ENCODE assay signal across 17 cellular contexts in the genomic region with DNA sequence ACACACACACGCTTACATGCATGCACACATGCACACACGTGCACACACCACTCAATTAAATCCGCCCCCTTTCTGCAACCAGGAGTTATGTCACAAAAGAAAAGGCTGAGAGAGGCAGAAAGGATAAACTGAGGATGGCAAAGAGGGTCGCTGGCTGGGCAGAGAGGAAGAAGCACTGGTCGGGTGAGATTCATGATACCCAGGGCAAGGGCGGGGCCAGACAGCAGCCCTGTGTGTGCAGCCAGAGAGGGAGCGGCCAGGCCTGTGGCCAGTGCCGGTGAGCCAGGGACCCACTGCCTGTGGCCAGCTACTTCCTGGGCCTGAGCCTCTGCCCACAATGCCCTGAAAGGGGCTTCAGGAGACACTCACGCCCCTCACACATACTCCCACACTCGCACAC. TPM values are rescaled to one million over a fixed set of nuclear protein-coding genes. Genes with fewer than 3 reads are reported as not detected.
A peak's percentile ranks its signal among the peaks of the same experiment; 100 is the strongest.
DNase-seq lines count a peak whose midpoint lies in the region; ATAC-seq, FAIRE-seq and TF ChIP-seq lines count a peak whose summit lies in the region.
"Had no signal": no experiment of that assay in that cellular context is flagged by ENCODE, and none has a peak within 500 bp of the region (broad histone marks: within the 10 kb centered on the region; RNA-seq: fewer than 3 reads in every experiment).

No MANE protein-coding gene starts in this region.

- H3K9ac ChIP-seq in GM12878 (ENCODE audit: control insufficient read depth, insufficient read depth, low read length), result no peak overlapping the region
- peak overlapping the region; percentile 68 for H3K9ac ChIP-seq in neuronal stem cell (ENCODE audit: low read depth, low read length, poor library complexity)

- no peak for TF ChIP-seq POLR2A in GM12878 (IDR thresholded peaks at IDR 0.05; ENCODE audit: low read depth, low read length)

- in situ Hi-C loops in GM12878 (cut with MboI), result no loop called here

- no peak for TF ChIP-seq RAD21 in GM12878 (IDR thresholded peaks at IDR 0.05; ENCODE audit: insufficient read depth, low read depth, low read length)

- WGBS in GM12878 (ENCODE audit: insufficient coverage, insufficient replicate concordance, low lambda C conversion rate, missing lambda C conversion rate), result 73% methylated on average over 10 of the region's 10 CpGs
- no CpG with 5 or more reads among the region's 10 CpGs for WGBS in neuronal stem cell (ENCODE audit: extremely low coverage in 2 of 2, insufficient read length in 2 of 2, insufficient replicate concordance in 1 of 2), 2 donors

- peak overlapping the region; percentile 83 for H2AK5ac ChIP-seq in neuronal stem cell (ENCODE audit: low read depth, low read length)

- CTCF ChIA-PET in activated naive CD4-positive, alpha-beta T cell treated with anti-CD3 and anti-CD28 coated beads for 36 hours (lab: Charles Lee), result no interaction called here
- CTCF ChIA-PET in GM12878 (lab: Yijun Ruan, JAX), result no interaction called here

- no peaks in the 10 kb centered on the region for H3K27me3 ChIP-seq in GM12878 (replicated peaks in 1 of 2; ENCODE audit: control insufficient read depth in 2 of 2, insufficient read depth in 2 of 2, low read length in 1 of 2)
- no peaks in the 10 kb centered on the region for H3K27me3 ChIP-seq in neuronal stem cell (ENCODE audit: control insufficient read depth in 3 of 3, insufficient read depth in 3 of 3, low read depth in 1 of 3, low read length in 3 of 3)

- H2BK120ac ChIP-seq in neuronal stem cell (ENCODE audit: low read depth, low read length), result no peak overlapping the region

- H3K4me2 ChIP-seq in GM12878 (ENCODE audit: control insufficient read depth, insufficient read depth) (no peak overlapping the region), neuronal stem cell (ENCODE audit: insufficient read depth, low read length, poor library complexity, severe bottlenecking) (no peak overlapping the region)

- H3K79me1 ChIP-seq in neuronal stem cell (ENCODE audit: low read depth, low read length), result peaks cover 1% of the 10 kb centered on the region

- RAD21 ChIA-PET in GM12878 (lab: Charles Lee; ENCODE audit: unreplicated experiment), result no interaction called here

- BruUV-seq in GM12878 (replicated peaks; lab: Mats Ljungman, UMichigan), result no TSS peak

- TF ChIP-seq EP300 in GM12878 (IDR thresholded peaks at IDR 0.05; ENCODE audit: borderline replicate concordance in 1 of 2, control insufficient read depth in 1 of 2, low read depth in 2 of 2, low read length in 2 of 2), result no peak

- H2BK12ac ChIP-seq in neuronal stem cell (ENCODE audit: low read length), result peak overlapping the region; percentile 65

- TF ChIP-seq CTCF in GM12878 (IDR thresholded peaks at IDR 0.05 in 2 of 3, conservative IDR thresholded peaks at IDR 0.05 in 1 of 3; ENCODE audit: control insufficient read depth in 2 of 3, extremely low read depth in 1 of 3, insufficient read depth in 1 of 3, low read depth in 3 of 3, low read length in 3 of 3) (no peak), HFFc6 (IDR thresholded peaks at IDR 0.05) (no peak)

- H3K4me1 ChIP-seq in GM12878 (ENCODE audit: control insufficient read depth, insufficient read depth, low read length), result no peaks in the 10 kb centered on the region
- peaks cover 7 to 13% of the 10 kb centered on the region in 2 donors for H3K4me1 ChIP-seq in neuronal stem cell (ENCODE audit: control insufficient read depth in 2 of 2, insufficient read depth in 1 of 2, low read depth in 1 of 2, low read length in 2 of 2)

- H4K91ac ChIP-seq in neuronal stem cell (ENCODE audit: low read depth, low read length, poor library complexity), result no peak overlapping the region

- H3K36me3 ChIP-seq in GM12878 (ENCODE audit: control insufficient read depth in 2 of 2, insufficient read depth in 2 of 2, low read length in 1 of 2) (peaks cover 17 to 53% of the 10 kb centered on the region in 2 experiments; a peak in 3 of 4 replicates), neuronal stem cell (replicated peaks in 1 of 2; ENCODE audit: control insufficient read depth in 2 of 2, insufficient read depth in 2 of 2, low read length in 2 of 2) (peaks cover 0 to under 1% of the 10 kb centered on the region in 2 donors)

- H3K4me3 ChIP-seq in GM12878 (no peak overlapping the region), neuronal stem cell (ENCODE audit: low read length in 2 of 2) (no peak overlapping the region)

- DNase-seq in activated naive CD4-positive, alpha-beta T cell treated with anti-CD3 and anti-CD28 coated beads for 36 hours, result no peak
- no peak for DNase-seq in activated naive CD4-positive, alpha-beta T cell (lab: John Stamatoyannopoulos, UW)
- DNase-seq in T-helper 17 cell, result no peak
- DNase-seq in GM12878 (ENCODE audit: low read depth, low spot score), result no peak
- no peak for DNase-seq in neuronal stem cell (ENCODE audit: low spot score)
- no peak for DNase-seq in HFFc6
- no peak for DNase-seq in NCI-H1105 treated with DMSO at 0.1 percent for 48 hours (lab: John Stamatoyannopoulos, UW)
- DNase-seq in GOT3 (lab: John Stamatoyannopoulos, UW), result no peak
- DNase-seq: ACHN, H7, KBM-7, NCI-H146, NCI-H2081 treated with DMSO at 0.1 percent for 48 hours, NCI-H345, NCI-H526 treated with DMSO at 0.1 percent for 48 hours, RPMI8226 had no signal

- POLR2A ChIA-PET in GM12878 (lab: Charles Lee), result no interaction called here

- H3K4ac ChIP-seq in neuronal stem cell (ENCODE audit: low read length), result no peak overlapping the region

- no peak for FAIRE-seq in GM12878 (lab: Jason Lieb, UNC)

- H3K4me3 Mint-ChIP-seq in activated naive CD4-positive, alpha-beta T cell treated with anti-CD3 and anti-CD28 coated beads for 36 hours, result no peak overlapping the region
- H3K4me3 Mint-ChIP-seq in T-helper 17 cell (no peak overlapping the region), HFFc6 (no peak overlapping the region)

- peak overlapping the region; percentile 39 for H3K23ac ChIP-seq in neuronal stem cell (ENCODE audit: low read depth, low read length, poor library complexity)

- H3K27ac Mint-ChIP-seq in activated naive CD4-positive, alpha-beta T cell treated with anti-CD3 and anti-CD28 coated beads for 36 hours, result peak overlapping the region; percentile 30
- H3K27ac Mint-ChIP-seq in T-helper 17 cell (peak overlapping the region; percentile 57), HFFc6 (no peak overlapping the region)

- H3K9me3 Mint-ChIP-seq in activated naive CD4-positive, alpha-beta T cell treated with anti-CD3 and anti-CD28 coated beads for 36 hours, result no peaks in the 10 kb centered on the region
- no peaks in the 10 kb centered on the region for H3K9me3 Mint-ChIP-seq in HFFc6

- SMC1A ChIA-PET in GM12878 (lab: Charles Lee; ENCODE audit: uncharacterized antibody, unreplicated experiment), result interaction anchor here (1.0 kb wide), 1 partner anchor 32 kb away, joined by 3 read pairs; no protein-coding TSS in a partner anchor

- peaks cover 7% of the 10 kb centered on the region for H3K4me1 Mint-ChIP-seq in activated naive CD4-positive, alpha-beta T cell treated with anti-CD3 and anti-CD28 coated beads for 36 hours (ENCODE audit: low read depth)
- H3K4me1 Mint-ChIP-seq in T-helper 17 cell, result peaks cover 17% of the 10 kb centered on the region
- H3K4me1 Mint-ChIP-seq in HFFc6 (ENCODE audit: low read depth), result no peaks in the 10 kb centered on the region

- peak overlapping the region; percentile 51 for H3K18ac ChIP-seq in neuronal stem cell (ENCODE audit: low read length)

- no peaks in the 10 kb centered on the region for H3K79me2 ChIP-seq in GM12878 (ENCODE audit: control insufficient read depth, insufficient read depth, low read length)

- peak overlapping the region; percentile 89 for H4K8ac ChIP-seq in neuronal stem cell (ENCODE audit: low read depth, low read length)

- no peak overlapping the region for H2BK5ac ChIP-seq in neuronal stem cell (ENCODE audit: low read length)

- peaks cover 54% of the 10 kb centered on the region for H3K36me3 Mint-ChIP-seq in activated naive CD4-positive, alpha-beta T cell treated with anti-CD3 and anti-CD28 coated beads for 36 hours (ENCODE audit: low read depth)
- H3K36me3 Mint-ChIP-seq in T-helper 17 cell (ENCODE audit: low read depth) (peaks cover 10% of the 10 kb centered on the region), HFFc6 (ENCODE audit: low read depth) (no peaks in the 10 kb centered on the region)

- no peak overlapping the region for H2AFZ ChIP-seq in GM12878 (ENCODE audit: control insufficient read depth, low read depth, low read length)
- no peak overlapping the region for H2AFZ ChIP-seq in neuronal stem cell (ENCODE audit: low read length)

- H3K9me3 ChIP-seq in T-helper 17 cell (ENCODE audit: control insufficient read depth, low read length, poor library complexity, severe bottlenecking) (no peaks in the 10 kb centered on the region), GM12878 (replicated peaks; ENCODE audit: control insufficient read depth, insufficient read depth, low read length) (no peaks in the 10 kb centered on the region), neuronal stem cell (replicated peaks in 1 of 2; ENCODE audit: control insufficient read depth in 2 of 2, insufficient read depth in 1 of 2, low read depth in 1 of 2, low read length in 2 of 2) (no peaks in the 10 kb centered on the region)

- intact Hi-C loops in activated naive CD4-positive, alpha-beta T cell treated with anti-CD3 and anti-CD28 coated beads for 36 hours (cut with micrococcal nuclease), result no loop called here
- intact Hi-C loops in GM12878 (cut with micrococcal nuclease; ENCODE audit: unreplicated experiment), result no loop called here

- H4K20me1 ChIP-seq in GM12878 (ENCODE audit: control insufficient read depth, insufficient read depth), result no peaks in the 10 kb centered on the region; the same call in 1 of the 2 replicates

- peak overlapping the region; percentile 69 for H2BK15ac ChIP-seq in neuronal stem cell (ENCODE audit: low read length)

- H3K14ac ChIP-seq in neuronal stem cell (ENCODE audit: low read length), result no peak overlapping the region

- no peak overlapping the region for H3K27ac ChIP-seq in GM12878 (ENCODE audit: control insufficient read depth, insufficient read depth)
- H3K27ac ChIP-seq in neuronal stem cell (replicated peaks; ENCODE audit: low read length), result no peak overlapping the region

- H3K27me3 Mint-ChIP-seq in activated naive CD4-positive, alpha-beta T cell treated with anti-CD3 and anti-CD28 coated beads for 36 hours (ENCODE audit: low read depth), result no peaks in the 10 kb centered on the region
- H3K27me3 Mint-ChIP-seq in T-helper 17 cell, result no peaks in the 10 kb centered on the region
- H3K27me3 Mint-ChIP-seq in HFFc6 (ENCODE audit: insufficient read depth), result peaks cover 47% of the 10 kb centered on the region

- ATAC-seq in T-helper 17 cell, result no peak
- ATAC-seq in GM12878, result no peak

RNA-seq across cellular contexts. Expression of gene IL2RB, which starts 19.7 kb away (rescaled TPM):
- 100 to 1,000 TPM; 126 to 134 TPM for total RNA-seq in activated naive CD4-positive, alpha-beta T cell treated with anti-CD3 and anti-CD28 coated beads for 36 hours
- total RNA-seq in T-helper 17 cell (100 to 1,000 TPM in 1 of 2 donors, 10 to 100 TPM in 1; 76.4 to 107 TPM), GM12878 (2014; rRNA removed) (12.4 and 14.8 TPM in 2 replicates), GM12878 (2014; rRNA removed; fragmentation: Illumina TruSeq; extraction: Trizol) (11.7 and 14.3 TPM in 2 replicates), GM12878 (2021) (86.8 and 91.9 TPM in 2 replicates)
- 55.9 and 64.1 TPM in 2 replicates for total RNA-seq in GM12878 (2013; cell fraction: nucleolus; rRNA removed)
- polyA plus RNA-seq in GM12878 (2011; ENCODE audit: low read depth), result 28.0 TPM
- polyA plus RNA-seq in GM12878 (2011; rRNA removed) (27.7 and 91.9 TPM in 2 replicates), GM12878 (2014; fragmentation: Illumina TruSeq; extraction: Trizol) (24.3 and 56.0 TPM in 2 replicates), GM12878 (2014; fragmentation: Nextera tagmentation; extraction: Ambion mirVana) (10 to 100 TPM; 10.2 TPM), GM12878 (2014; rRNA removed) (46.1 and 56.0 TPM in 2 replicates), GM12878 (2016; fragmentation: Nextera tagmentation; extraction: Ambion mirVana) (100 to 1,000 TPM; 119 to 120 TPM)
- 89.5 and 131 TPM in 2 replicates for polyA plus RNA-seq in GM12878 (2011; cell fraction: cytosol; rRNA removed)
- 145 TPM in 2 replicates for polyA plus RNA-seq in GM12878 (2011; cell fraction: nucleus; rRNA removed)
- 50.5 and 64.7 TPM in 2 replicates for polyA plus RNA-seq in GM12878 (2012)
- 34.5 and 58.6 TPM in 2 replicates for polyA minus RNA-seq in GM12878 (2011; rRNA and poly(A)+ RNA removed)
- polyA minus RNA-seq in GM12878 (2011; cell fraction: cytosol; rRNA and poly(A)+ RNA removed), result 47.5 and 49.2 TPM in 2 replicates
- 19.7 and 32.2 TPM in 2 replicates for polyA minus RNA-seq in GM12878 (2011; cell fraction: nucleus; rRNA and poly(A)+ RNA removed)
- 0.47 TPM for polyA plus RNA-seq in neuronal stem cell (2013, experiment 1 of 2)
- polyA plus RNA-seq in neuronal stem cell (2013, experiment 2 of 2), result 0.43 TPM
- not detected for total RNA-seq in HFFc6 (2021; fragmentation: NEBNext Ultra II Directional; extraction: Animal tissue kit (Norgen Biotek cat#: 25700))
- total RNA-seq: OCI-LY7 had no signal

RNA-seq across cellular contexts. Expression of gene TMPRSS6, which starts 20.5 kb away (rescaled TPM):
- total RNA-seq in activated naive CD4-positive, alpha-beta T cell treated with anti-CD3 and anti-CD28 coated beads for 36 hours, result 10 to 100 TPM; 10.7 to 10.9 TPM
- total RNA-seq in T-helper 17 cell, result under 1 TPM; 0.31 to 0.92 TPM
- total RNA-seq in GM12878 (2013; cell fraction: nucleolus; rRNA removed), result 4.0 TPM in 2 replicates
- 0.06 TPM in 1 of 2 replicates, not detected in the other for total RNA-seq in GM12878 (2014; rRNA removed)
- not detected in 2 replicates for total RNA-seq in GM12878 (2014; rRNA removed; fragmentation: Illumina TruSeq; extraction: Trizol)
- total RNA-seq in GM12878 (2021), result 0.19 and 0.31 TPM in 2 replicates
- 0.21 TPM for polyA plus RNA-seq in GM12878 (2011; ENCODE audit: low read depth)
- polyA plus RNA-seq in GM12878 (2011; rRNA removed), result 0.55 and 0.69 TPM in 2 replicates
- polyA plus RNA-seq in GM12878 (2011; cell fraction: cytosol; rRNA removed), result 0.82 and 1.3 TPM in 2 replicates
- 3.8 and 6.0 TPM in 2 replicates for polyA plus RNA-seq in GM12878 (2011; cell fraction: nucleus; rRNA removed)
- 0.57 and 1.00 TPM in 2 replicates for polyA plus RNA-seq in GM12878 (2012)
- polyA plus RNA-seq in GM12878 (2014; fragmentation: Illumina TruSeq; extraction: Trizol), result not detected in 2 replicates
- not detected for polyA plus RNA-seq in GM12878 (2014; fragmentation: Nextera tagmentation; extraction: Ambion mirVana)
- 0.03 TPM in 1 of 2 replicates, not detected in the other for polyA plus RNA-seq in GM12878 (2014; rRNA removed)
- polyA plus RNA-seq in GM12878 (2016; fragmentation: Nextera tagmentation; extraction: Ambion mirVana), result under 1 TPM in 1 of 2 experiments, not detected in 1; 0.07 TPM
- polyA minus RNA-seq in GM12878 (2011; rRNA and poly(A)+ RNA removed), result 0.82 and 1.1 TPM in 2 replicates
- polyA minus RNA-seq in GM12878 (2011; cell fraction: cytosol; rRNA and poly(A)+ RNA removed), result 0.31 TPM in 1 of 2 replicates, not detected in the other
- polyA minus RNA-seq in GM12878 (2011; cell fraction: nucleus; rRNA and poly(A)+ RNA removed), result 1.8 TPM in 2 replicates
- 0.01 TPM for polyA plus RNA-seq in neuronal stem cell (2013, experiment 1 of 2)
- polyA plus RNA-seq in neuronal stem cell (2013, experiment 2 of 2), result not detected
- not detected for total RNA-seq in HFFc6 (2021; fragmentation: NEBNext Ultra II Directional; extraction: Animal tissue kit (Norgen Biotek cat#: 25700))
- total RNA-seq: H7, OCI-LY7 had no signal

RNA-seq across cellular contexts. Expression of gene C1QTNF6, which starts 58.0 kb away (rescaled TPM):
- total RNA-seq in activated naive CD4-positive, alpha-beta T cell treated with anti-CD3 and anti-CD28 coated beads for 36 hours, result 10 to 100 TPM; 13.4 to 13.6 TPM
- total RNA-seq in T-helper 17 cell, result 10 to 100 TPM; 11.2 to 11.8 TPM
- 23.7 and 26.2 TPM in 2 replicates for total RNA-seq in GM12878 (2013; cell fraction: nucleolus; rRNA removed)
- 1.1 and 1.3 TPM in 2 replicates for total RNA-seq in GM12878 (2014; rRNA removed)
- total RNA-seq in GM12878 (2014; rRNA removed; fragmentation: Illumina TruSeq; extraction: Trizol), result 1.6 and 1.7 TPM in 2 replicates
- 2.1 and 2.4 TPM in 2 replicates for total RNA-seq in GM12878 (2021)
- 2.3 TPM for polyA plus RNA-seq in GM12878 (2011; ENCODE audit: low read depth)
- 3.9 and 4.1 TPM in 2 replicates for polyA plus RNA-seq in GM12878 (2011; rRNA removed)
- 4.7 and 5.2 TPM in 2 replicates for polyA plus RNA-seq in GM12878 (2011; cell fraction: cytosol; rRNA removed)
- 23.6 and 35.1 TPM in 2 replicates for polyA plus RNA-seq in GM12878 (2011; cell fraction: nucleus; rRNA removed)
- polyA plus RNA-seq in GM12878 (2012), result 3.4 and 3.7 TPM in 2 replicates
- 1.1 and 1.5 TPM in 2 replicates for polyA plus RNA-seq in GM12878 (2014; fragmentation: Illumina TruSeq; extraction: Trizol)
- under 1 TPM; 0.16 to 0.18 TPM for polyA plus RNA-seq in GM12878 (2014; fragmentation: Nextera tagmentation; extraction: Ambion mirVana)
- polyA plus RNA-seq in GM12878 (2014; rRNA removed), result 2.5 and 2.7 TPM in 2 replicates
- 1 to 10 TPM in 1 of 2 experiments, under 1 TPM in 1; 0.99 to 1.1 TPM for polyA plus RNA-seq in GM12878 (2016; fragmentation: Nextera tagmentation; extraction: Ambion mirVana)
- polyA minus RNA-seq in GM12878 (2011; rRNA and poly(A)+ RNA removed), result 5.9 and 8.9 TPM in 2 replicates
- polyA minus RNA-seq in GM12878 (2011; cell fraction: cytosol; rRNA and poly(A)+ RNA removed), result 2.8 and 4.1 TPM in 2 replicates
- polyA minus RNA-seq in GM12878 (2011; cell fraction: nucleus; rRNA and poly(A)+ RNA removed), result 14.0 and 16.0 TPM in 2 replicates
- 17.0 TPM for polyA plus RNA-seq in neuronal stem cell (2013, experiment 1 of 2)
- polyA plus RNA-seq in neuronal stem cell (2013, experiment 2 of 2), result 18.2 TPM
- total RNA-seq in HFFc6 (2021; fragmentation: NEBNext Ultra II Directional; extraction: Animal tissue kit (Norgen Biotek cat#: 25700)), result 1 to 10 TPM; 3.3 to 5.0 (median 4.0) TPM

Comparison
In these comparisons a context has a peak if more than half of its experiments do, and no peak if none do; other contexts are left out.
1. RNA of gene IL2RB, which starts 19.7 kb away (total RNA-seq): 126 to 134 TPM in activated naive CD4-positive, alpha-beta T cell treated with anti-CD3 and anti-CD28 coated beads for 36 hours, 76.4 to 107 TPM in T-helper 17 cell and 11.7 to 91.9 TPM in GM12878; not detected in HFFc6; every median in the first group is over 10 times any median in the second.